Comparison of ENCODE assay signal across 26 cellular contexts in the genomic region with DNA sequence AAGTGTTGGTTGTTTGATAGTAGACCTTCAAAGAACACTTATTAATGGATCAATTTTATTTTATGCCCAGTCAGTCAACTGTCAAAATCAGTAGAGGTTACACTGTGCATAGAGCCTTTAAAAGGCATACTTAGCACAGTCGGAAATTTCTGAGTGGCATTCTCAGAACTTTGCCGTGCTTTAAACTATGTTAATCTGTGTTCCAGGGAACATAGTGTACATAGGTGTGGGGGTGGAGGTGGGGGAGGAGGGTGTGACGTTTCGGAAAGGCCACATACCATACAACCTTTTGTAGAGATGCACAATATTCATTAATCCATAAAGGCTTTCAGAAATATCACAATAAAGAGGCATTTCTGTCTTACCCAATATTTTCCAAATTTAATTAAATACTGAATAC.
"Had no signal": no experiment of that assay in that cellular context is flagged by ENCODE, and none has a peak within 500 bp of the region (broad histone marks: within the 10 kb centered on the region; RNA-seq: fewer than 3 reads in every experiment).

No MANE protein-coding gene starts in this region.

- H3K36me3 ChIP-seq: brain microvascular endothelial cell, esophagus squamous epithelium, gastrocnemius medialis, sigmoid colon had no signal

- H3K27ac Mint-ChIP-seq: activated CD4-positive, alpha-beta T cell treated with anti-CD3 and anti-CD28 coated beads, Interleukin-2, amount 10 ng/mL, durations not matched to agents 7 days and 5 days; activated CD8-positive, alpha-beta T cell treated with anti-CD3 and anti-CD28 coated beads, Interleukin-2, amount 10 ng/mL, durations not matched to agents 7 days and 5 days; activated naive CD8-positive, alpha-beta T cell treated with anti-CD3 and anti-CD28 coated beads, Interleukin-2, amount 50 U/mL, for 24 hours; activated T-helper 1 cell treated with anti-CD3 and anti-CD28 coated beads, Interleukin-12 subunit alpha, Interleukin-12 subunit beta, Interleukin-2, Interleukin-4 antibody, amounts not matched to agents 30 ng/mL and 10 ng/mL and 1 ng/mL, durations not matched to agents 14 hours and 24 hours and 36 hours; mesothelial cell of epicardium; natural killer cell had no signal

- H3K4me1 Mint-ChIP-seq: activated CD4-positive, alpha-beta T cell treated with anti-CD3 and anti-CD28 coated beads, Interleukin-2, amount 10 ng/mL, durations not matched to agents 7 days and 5 days; activated naive CD8-positive, alpha-beta T cell treated with anti-CD3 and anti-CD28 coated beads, Interleukin-2, amount 50 U/mL, for 24 hours; central memory CD8-positive, alpha-beta T cell; mesothelial cell of epicardium; natural killer cell had no signal

- H3K4me3 ChIP-seq: coronary artery, esophagus squamous epithelium, gastrocnemius medialis, sigmoid colon, upper lobe of left lung had no signal

- H3K36me3 Mint-ChIP-seq: natural killer cell had no signal

- H3K27me3 ChIP-seq: brain microvascular endothelial cell, esophagus squamous epithelium, gastrocnemius medialis, neutrophil, sigmoid colon, upper lobe of left lung had no signal

- H3K9me3 ChIP-seq: esophagus squamous epithelium, gastrocnemius medialis, neutrophil, sigmoid colon, upper lobe of left lung had no signal

- H2AFZ ChIP-seq: parathyroid adenoma had no signal

- H3K9me3 Mint-ChIP-seq: activated CD4-positive, alpha-beta T cell treated with anti-CD3 and anti-CD28 coated beads, Interleukin-2, amount 10 ng/mL, durations not matched to agents 7 days and 5 days; activated naive CD8-positive, alpha-beta T cell treated with anti-CD3 and anti-CD28 coated beads, Interleukin-2, amount 50 U/mL, for 24 hours; activated T-helper 1 cell treated with anti-CD3 and anti-CD28 coated beads, Interleukin-12 subunit alpha, Interleukin-12 subunit beta, Interleukin-2, Interleukin-4 antibody, amounts not matched to agents 30 ng/mL and 10 ng/mL and 1 ng/mL, durations not matched to agents 14 hours and 24 hours and 36 hours; central memory CD8-positive, alpha-beta T cell; natural killer cell had no signal

- H3K27ac ChIP-seq: brain microvascular endothelial cell, coronary artery, esophagus squamous epithelium, gastrocnemius medialis, neutrophil, parathyroid adenoma, sigmoid colon, WERI-Rb-1 had no signal

- DNase-seq: activated CD4-positive, alpha-beta T cell treated with anti-CD3 and anti-CD28 coated beads, Interleukin-2, amount 10 ng/mL, durations not matched to agents 7 days and 5 days; activated CD4-positive, CD25-positive, alpha-beta regulatory T cell treated with anti-CD3 and anti-CD28 coated beads, Interleukin-2, amount 50 U/mL, for 72 hours; activated CD8-positive, alpha-beta T cell treated with anti-CD3 and anti-CD28 coated beads, Interleukin-2, amount 10 ng/mL, durations not matched to agents 7 days and 5 days; activated gamma-delta T cell; activated naive CD4-positive, alpha-beta T cell treated with anti-CD3 and anti-CD28 coated beads, Interleukin-2, amount 50 U/mL, for 16 hours; activated naive CD8-positive, alpha-beta T cell treated with anti-CD3 and anti-CD28 coated beads, Interleukin-2, amount 50 U/mL, for 24 hours; anterior cingulate cortex; brain microvascular endothelial cell; esophagus squamous epithelium; gastrocnemius medialis; islet precursor cell; left cardiac atrium; natural killer cell; sigmoid colon; stimulated activated CD4-positive, alpha-beta T cell treated with anti-CD3 and anti-CD28 coated beads, Interleukin-2, amount 100 ng/mL, for 48 hours; stimulated activated CD8-positive, alpha-beta memory T cell treated with anti-CD3 and anti-CD28 coated beads, Interleukin-4, amount 100 ng/mL, for 48 hours; stimulated activated naive CD4-positive, alpha-beta T cell; T-helper 1 cell; WERI-Rb-1 had no signal

- H3K9ac ChIP-seq: parathyroid adenoma had no signal

- H3K4me1 ChIP-seq: esophagus squamous epithelium, gastrocnemius medialis, parathyroid adenoma, sigmoid colon, upper lobe of left lung had no signal

- ATAC-seq: activated CD8-positive, alpha-beta T cell treated with anti-CD3 and anti-CD28 coated beads, Interleukin-2, amount 10 ng/mL, durations not matched to agents 7 days and 5 days; activated naive CD8-positive, alpha-beta T cell treated with anti-CD3 and anti-CD28 coated beads, Interleukin-2, amount 50 U/mL, for 24 hours; gastrocnemius medialis; left cardiac atrium; natural killer cell had no signal

- H3K79me2 ChIP-seq: parathyroid adenoma had no signal

- H3K4me3 Mint-ChIP-seq: activated CD4-positive, alpha-beta T cell treated with anti-CD3 and anti-CD28 coated beads, Interleukin-2, amount 10 ng/mL, durations not matched to agents 7 days and 5 days; activated CD8-positive, alpha-beta T cell treated with anti-CD3 and anti-CD28 coated beads, Interleukin-2, amount 10 ng/mL, durations not matched to agents 7 days and 5 days; activated naive CD8-positive, alpha-beta T cell treated with anti-CD3 and anti-CD28 coated beads, Interleukin-2, amount 50 U/mL, for 24 hours; activated T-helper 1 cell treated with anti-CD3 and anti-CD28 coated beads, Interleukin-12 subunit alpha, Interleukin-12 subunit beta, Interleukin-2, Interleukin-4 antibody, amounts not matched to agents 30 ng/mL and 10 ng/mL and 1 ng/mL, durations not matched to agents 14 hours and 24 hours and 36 hours; central memory CD8-positive, alpha-beta T cell; mesothelial cell of epicardium; natural killer cell had no signal
